In genomic region chr2:9165625-9166024, GRCh38 we compare ENCODE assay signal across 13 cellular contexts. TPM values are rescaled to one million over a fixed set of nuclear protein-coding genes. Genes with fewer than 3 reads are reported as not detected.
A peak's percentile ranks its signal among the peaks of the same experiment; 100 is the strongest.
DNase-seq lines count a peak whose midpoint lies in the region; ATAC-seq and TF ChIP-seq lines count a peak whose summit lies in the region.
"Had no signal": no experiment of that assay in that cellular context is flagged by ENCODE, and none has a peak within 500 bp of the region (broad histone marks: within the 10 kb centered on the region; RNA-seq: fewer than 3 reads in every experiment).

No MANE protein-coding gene starts in this region.

- H3K27ac ChIP-seq in thyroid gland (peak overlapping the region; percentile 81 to 96 (median 89)), spleen (no peak overlapping the region)
- H3K27ac ChIP-seq: PC-9 had no signal

- H3K4me1 ChIP-seq in thyroid gland (peaks cover 32 to 48% of the 10 kb centered on the region in 2 donors), spleen (peaks cover 0 to 6% (median 0%) of the 10 kb centered on the region in 6 donors)

- no peak for TF ChIP-seq POLR2A in thyroid gland (IDR thresholded peaks at IDR 0.05)
- TF ChIP-seq POLR2A in spleen (IDR thresholded peaks at IDR 0.05) = no peak

- no peaks in the 10 kb centered on the region for H3K27me3 ChIP-seq in thyroid gland
- H3K27me3 ChIP-seq in spleen (replicated peaks in 1 of 7) = peaks cover 0 to 39% (median 0%) of the 10 kb centered on the region in 7 donors

- H3K9me3 ChIP-seq in thyroid gland (no peaks in the 10 kb centered on the region), spleen (no peaks in the 10 kb centered on the region)

- H3K4me3 ChIP-seq in choroid plexus epithelial cell (ENCODE audit: low read depth, low read length) = no peak overlapping the region
- H3K4me3 ChIP-seq in thyroid gland (replicated peaks in 1 of 3) = no peak overlapping the region
- H3K4me3 ChIP-seq in spleen = no peak overlapping the region
- H3K4me3 ChIP-seq: PC-9 had no signal

- intact Hi-C loops in thyroid gland (cut with DNase I) = no loop called here
- intact Hi-C loops in spleen (cut with DNase I; ENCODE audit: low total_unique reads) = no loop called here

- no peaks in the 10 kb centered on the region for H3K36me3 ChIP-seq in thyroid gland
- H3K36me3 ChIP-seq in spleen = no peaks in the 10 kb centered on the region

- 84 to 90% methylated on average over 3 to 5 of the region's 5 CpGs for WGBS in thyroid gland, 2 donors
- 93 to 100% (median 93%) methylated on average over 4 to 5 of the region's 5 CpGs for WGBS in spleen, 5 donors

- DNase-seq in NCI-H2196 (lab: John Stamatoyannopoulos, UW; ENCODE audit: unreplicated experiment) (peak; percentile 25), NCI-H2196 treated with DMSO at 0.1 percent for 48 hours (lab: John Stamatoyannopoulos, UW; ENCODE audit: unreplicated experiment) (no peak), choroid plexus epithelial cell (ENCODE audit: low read depth) (peak; percentile 29), islet precursor cell (peak; percentile 95), thyroid gland (peak; percentile 40 to 65), spleen (no peak)
- DNase-seq in stimulated activated naive CD4-positive, alpha-beta T cell treated with Interleukin-2 at 50 U/mL for 16 hours (lab: John Stamatoyannopoulos, UW) = no peak
- DNase-seq: 8988T; activated T-cell treated with anti-CD3 and anti-CD28 coated beads for 4 hours; NCI-H1694 treated with DMSO at 0.1 percent for 48 hours; stimulated activated CD8-positive, alpha-beta memory T cell treated with anti-CD3 and anti-CD28 coated beads, Interleukin-4, amount 100 ng/mL, for 48 hours had no signal

- no peak for TF ChIP-seq CTCF in choroid plexus epithelial cell (conservative IDR thresholded peaks at IDR 0.05; ENCODE audit: low read depth, low read length)
- TF ChIP-seq CTCF in thyroid gland (IDR thresholded peaks at IDR 0.05) = no peak
- no peak for TF ChIP-seq CTCF in spleen (IDR thresholded peaks at IDR 0.05 in 8 of 11, conservative IDR thresholded peaks at IDR 0.05 in 3 of 11)

- ATAC-seq in GM19324 (IDR thresholded peaks at IDR 0.05; ENCODE audit: low FRiP score, unreplicated experiment) = no peak

RNA-seq across cellular contexts. Expression of gene ASAP2, which starts 41.0 kb away (rescaled TPM):
- 10 to 100 TPM; 40.3 to 55.3 (median 47.3) TPM for total RNA-seq in thyroid gland
- 1 to 10 TPM; 1.4 to 3.0 (median 2.7) TPM for total RNA-seq in spleen
- 1 to 10 TPM in 2 of 3 donors, under 1 TPM in 1; 0.93 to 1.6 (median 1.3) TPM for polyA plus RNA-seq in spleen

Comparison
In these comparisons a context has a peak if more than half of its experiments do, and no peak if none do; other contexts are left out.
1. DNase-seq: peak in NCI-H2196 (single experiment), choroid plexus epithelial cell (single experiment), islet precursor cell (single experiment) and thyroid gland (2 of 2); none in NCI-H2196 treated with DMSO at 0.1 percent for 48 hours (single experiment), stimulated activated naive CD4-positive, alpha-beta T cell treated with Interleukin-2 at 50 U/mL for 16 hours (single experiment) and spleen (single experiment).
2. H3K27ac ChIP-seq: peak in thyroid gland (3 of 3); none in spleen (0 of 8).
3. RNA of gene ASAP2, which starts 41.0 kb away (total RNA-seq): 40.3 to 55.3 TPM in thyroid gland; 1.4 to 3.0 TPM in spleen; every median in the first group is over 10 times any median in the second.